In genomic region chr5:131170540-131171275, GRCh38 we compare ENCODE assay signal across 1 cellular context.
TF ChIP-seq lines count a peak whose summit lies in the region.

TSS of gene LYRM7 (plus strand) at chr5:131170944. CDS start at chr5:131171021, 77 bp downstream.

TF ChIP-seq in HepG2, 621 proteins besides CTCF, POLR2A, EP300 and RAD21 (continued from another document and continues in another):
- peak; percentile 32; the same call in 1 of the 2 replicates for TF ChIP-seq ZNF788 (CRISPR knock-in tag; IDR thresholded peaks at IDR 0.05; ENCODE audit: borderline replicate concordance)
- TF ChIP-seq ZNF431 (CRISPR knock-in tag; IDR thresholded peaks at IDR 0.05; ENCODE audit: borderline replicate concordance, low read depth) = no peak
- TF ChIP-seq ZSCAN31 (CRISPR knock-in tag; IDR thresholded peaks at IDR 0.05; ENCODE audit: low read depth) = peak; percentile 57; the same call in 1 of the 2 replicates
- no peak for TF ChIP-seq ZNF160 (CRISPR knock-in tag; IDR thresholded peaks at IDR 0.05)
- no peak for TF ChIP-seq HMGA1 (CRISPR knock-in tag; conservative IDR thresholded peaks at IDR 0.05)
- peak; percentile 23; the same call in 1 of the 2 replicates for TF ChIP-seq HINFP (CRISPR knock-in tag; IDR thresholded peaks at IDR 0.05; ENCODE audit: low read depth)
- peak; percentile 64; the same call in 1 of the 2 replicates for TF ChIP-seq ZNF556 (CRISPR knock-in tag; IDR thresholded peaks at IDR 0.05; ENCODE audit: borderline replicate concordance)
- no peak for TF ChIP-seq ZFP90 (CRISPR knock-in tag; IDR thresholded peaks at IDR 0.05; ENCODE audit: borderline replicate concordance)
- TF ChIP-seq NCOR1 (IDR thresholded peaks at IDR 0.05; ENCODE audit: borderline replicate concordance, low read length) = no peak
- TF ChIP-seq, protein P1, sequence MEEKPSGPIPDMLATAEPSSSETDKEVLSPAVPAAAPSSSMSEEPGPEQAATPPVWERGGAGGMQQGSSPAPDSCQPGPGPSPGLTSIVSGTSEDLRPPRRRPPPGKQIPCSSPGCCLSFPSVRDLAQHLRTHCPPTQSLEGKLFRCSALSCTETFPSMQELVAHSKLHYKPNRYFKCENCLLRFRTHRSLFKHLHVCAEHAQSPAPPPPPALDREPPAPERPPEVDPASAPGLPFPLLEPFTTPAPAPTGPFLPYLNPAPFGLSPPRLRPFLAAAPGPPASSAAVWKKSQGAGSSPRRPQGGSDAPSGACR (CRISPR knock-in tag; IDR thresholded peaks at IDR 0.05) = peak; percentile 62; the same call in 1 of the 2 replicates
- peak; percentile 91 for TF ChIP-seq MIXL1 (CRISPR knock-in tag; IDR thresholded peaks at IDR 0.05)
- TF ChIP-seq TBL1XR1 (IDR thresholded peaks at IDR 0.05; ENCODE audit: borderline replicate concordance, low read length, partially characterized antibody) = peak; percentile 5
- no peak for TF ChIP-seq PRDM15 (CRISPR knock-in tag; IDR thresholded peaks at IDR 0.05)
- no peak for TF ChIP-seq SOX13 (IDR thresholded peaks at IDR 0.05)
- peak in 1 of 2 experiments; percentile 24; a peak in 1 of 4 replicates for TF ChIP-seq SOX13 (CRISPR knock-in tag; conservative IDR thresholded peaks at IDR 0.05 in 1 of 2, IDR thresholded peaks at IDR 0.05 in 1 of 2)
- TF ChIP-seq ZNF713 (CRISPR knock-in tag; IDR thresholded peaks at IDR 0.05) = no peak
- TF ChIP-seq ZNF407 (CRISPR knock-in tag; IDR thresholded peaks at IDR 0.05; ENCODE audit: not compliant biosample characterization) = peak; percentile 26
- no peak for TF ChIP-seq POLR2AphosphoS2 (IDR thresholded peaks at IDR 0.05; ENCODE audit: low read depth, low read length)
- TF ChIP-seq ZNF563 (CRISPR knock-in tag; IDR thresholded peaks at IDR 0.05) = no peak
- TF ChIP-seq, protein P2, sequence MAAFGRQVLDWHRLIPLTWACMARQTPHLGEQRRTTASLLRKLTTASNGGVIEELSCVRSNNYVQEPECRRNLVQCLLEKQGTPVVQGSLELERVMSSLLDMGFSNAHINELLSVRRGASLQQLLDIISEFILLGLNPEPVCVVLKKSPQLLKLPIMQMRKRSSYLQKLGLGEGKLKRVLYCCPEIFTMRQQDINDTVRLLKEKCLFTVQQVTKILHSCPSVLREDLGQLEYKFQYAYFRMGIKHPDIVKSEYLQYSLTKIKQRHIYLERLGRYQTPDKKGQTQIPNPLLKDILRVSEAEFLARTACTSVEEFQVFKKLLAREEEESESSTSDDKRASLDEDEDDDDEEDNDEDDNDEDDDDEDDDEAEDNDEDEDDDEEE (CRISPR knock-in tag; IDR thresholded peaks at IDR 0.05) = peak; percentile 61; the same call in 1 of the 2 replicates
- TF ChIP-seq TIGD3 (CRISPR knock-in tag; IDR thresholded peaks at IDR 0.05; ENCODE audit: borderline replicate concordance) = no peak
- TF ChIP-seq, protein P3, sequence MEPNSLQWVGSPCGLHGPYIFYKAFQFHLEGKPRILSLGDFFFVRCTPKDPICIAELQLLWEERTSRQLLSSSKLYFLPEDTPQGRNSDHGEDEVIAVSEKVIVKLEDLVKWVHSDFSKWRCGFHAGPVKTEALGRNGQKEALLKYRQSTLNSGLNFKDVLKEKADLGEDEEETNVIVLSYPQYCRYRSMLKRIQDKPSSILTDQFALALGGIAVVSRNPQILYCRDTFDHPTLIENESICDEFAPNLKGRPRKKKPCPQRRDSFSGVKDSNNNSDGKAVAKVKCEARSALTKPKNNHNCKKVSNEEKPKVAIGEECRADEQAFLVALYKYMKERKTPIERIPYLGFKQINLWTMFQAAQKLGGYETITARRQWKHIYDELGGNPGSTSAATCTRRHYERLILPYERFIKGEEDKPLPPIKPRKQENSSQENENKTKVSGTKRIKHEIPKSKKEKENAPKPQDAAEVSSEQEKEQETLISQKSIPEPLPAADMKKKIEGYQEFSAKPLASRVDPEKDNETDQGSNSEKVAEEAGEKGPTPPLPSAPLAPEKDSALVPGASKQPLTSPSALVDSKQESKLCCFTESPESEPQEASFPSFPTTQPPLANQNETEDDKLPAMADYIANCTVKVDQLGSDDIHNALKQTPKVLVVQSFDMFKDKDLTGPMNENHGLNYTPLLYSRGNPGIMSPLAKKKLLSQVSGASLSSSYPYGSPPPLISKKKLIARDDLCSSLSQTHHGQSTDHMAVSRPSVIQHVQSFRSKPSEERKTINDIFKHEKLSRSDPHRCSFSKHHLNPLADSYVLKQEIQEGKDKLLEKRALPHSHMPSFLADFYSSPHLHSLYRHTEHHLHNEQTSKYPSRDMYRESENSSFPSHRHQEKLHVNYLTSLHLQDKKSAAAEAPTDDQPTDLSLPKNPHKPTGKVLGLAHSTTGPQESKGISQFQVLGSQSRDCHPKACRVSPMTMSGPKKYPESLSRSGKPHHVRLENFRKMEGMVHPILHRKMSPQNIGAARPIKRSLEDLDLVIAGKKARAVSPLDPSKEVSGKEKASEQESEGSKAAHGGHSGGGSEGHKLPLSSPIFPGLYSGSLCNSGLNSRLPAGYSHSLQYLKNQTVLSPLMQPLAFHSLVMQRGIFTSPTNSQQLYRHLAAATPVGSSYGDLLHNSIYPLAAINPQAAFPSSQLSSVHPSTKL (CRISPR knock-in tag; IDR thresholded peaks at IDR 0.05) = 0 out of 2 replicates have a peak, but pooled peaks have one; percentile 28
- TF ChIP-seq JUN (CRISPR knock-in tag; IDR thresholded peaks at IDR 0.05) = no peak
- TF ChIP-seq ISX (CRISPR knock-in tag; conservative IDR thresholded peaks at IDR 0.05) = no peak
- TF ChIP-seq TARDBP (CRISPR knock-in tag; IDR thresholded peaks at IDR 0.05) = peak; percentile 24; the same call in 1 of the 2 replicates
- TF ChIP-seq ZNF790 (CRISPR knock-in tag; IDR thresholded peaks at IDR 0.05; ENCODE audit: borderline replicate concordance) = no peak
- TF ChIP-seq IKZF5 (CRISPR knock-in tag; IDR thresholded peaks at IDR 0.05) = peak; percentile 19; the same call in 1 of the 2 replicates
- TF ChIP-seq RARA (CRISPR knock-in tag; IDR thresholded peaks at IDR 0.05) = 0 out of 2 replicates have a peak, but pooled peaks have one; percentile 4
- TF ChIP-seq ZZZ3 (CRISPR knock-in tag; IDR thresholded peaks at IDR 0.05; ENCODE audit: borderline replicate concordance) = no peak
- TF ChIP-seq ZBTB7A (CRISPR knock-in tag; IDR thresholded peaks at IDR 0.05) = no peak
- TF ChIP-seq MXD1 (CRISPR knock-in tag; IDR thresholded peaks at IDR 0.05) = peak; percentile 54; the same call in 1 of the 2 replicates
- no peak for TF ChIP-seq SMC3 (IDR thresholded peaks at IDR 0.05; ENCODE audit: low read length)
- TF ChIP-seq ZNF317 (CRISPR knock-in tag; IDR thresholded peaks at IDR 0.05) = 0 out of 2 replicates have a peak, but pooled peaks have one; percentile 19
- no peak for TF ChIP-seq ZFP36 (IDR thresholded peaks at IDR 0.05; ENCODE audit: borderline replicate concordance, low read depth, low read length, partially characterized antibody)
- peak; percentile 22; the same call in 1 of the 2 replicates for TF ChIP-seq PPARG (CRISPR knock-in tag; conservative IDR thresholded peaks at IDR 0.05)
- TF ChIP-seq U2AF2 (IDR thresholded peaks at IDR 0.05; ENCODE audit: low read depth, low read length) = no peak
